In the genomic region with DNA sequence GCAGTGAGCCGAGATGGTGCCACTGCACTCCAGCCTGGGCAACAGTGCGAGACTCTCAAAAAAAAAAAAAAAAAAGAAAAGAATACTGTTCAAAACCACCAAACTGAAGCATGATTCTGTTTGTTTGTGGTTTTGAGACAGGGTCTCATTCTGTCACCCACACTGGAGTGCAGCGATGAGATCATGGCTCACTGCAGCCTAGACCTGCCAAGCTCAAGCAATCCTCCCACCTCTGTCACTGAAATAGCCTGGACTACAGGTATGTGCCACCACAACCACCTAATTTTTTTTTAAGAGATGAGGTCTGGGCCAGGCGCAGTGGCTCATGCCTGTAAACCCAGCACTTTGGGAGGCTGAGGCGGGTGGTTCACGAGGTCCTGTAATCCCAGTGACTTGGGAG, we compare ENCODE assay signal across 20 cellular contexts. TPM values are rescaled to one million over a fixed set of nuclear protein-coding genes. Genes with fewer than 3 reads are reported as not detected.
DNase-seq lines count a peak whose midpoint lies in the region; ATAC-seq and TF ChIP-seq lines count a peak whose summit lies in the region.
"Had no signal": no experiment of that assay in that cellular context is flagged by ENCODE, and none has a peak within 500 bp of the region (broad histone marks: within the 10 kb centered on the region; RNA-seq: fewer than 3 reads in every experiment).

No MANE protein-coding gene starts in this region.

- TF ChIP-seq CTCF in natural killer cell (IDR thresholded peaks at IDR 0.05) (no peak), Loucy (conservative IDR thresholded peaks at IDR 0.05; ENCODE audit: low read length) (no peak)

- H3K79me2 ChIP-seq in Loucy (ENCODE audit: insufficient read depth, low read length), result peaks cover 93% of the 10 kb centered on the region

- H3K4me1 Mint-ChIP-seq in natural killer cell, result peaks cover 21 to 22% of the 10 kb centered on the region in 2 donors
- peaks cover 20 to 21% of the 10 kb centered on the region in 2 donors for H3K4me1 Mint-ChIP-seq in natural killer cell treated with Interleukin-12 subunit alpha and Interleukin-12 subunit beta and Interleukin-15 and Interleukin-18, amount 100 ng/mL, for 72 hours (ENCODE audit: low read depth in 2 of 2)

- no peaks in the 10 kb centered on the region for H3K27me3 Mint-ChIP-seq in natural killer cell (ENCODE audit: low read depth in 2 of 2)
- no peaks in the 10 kb centered on the region for H3K27me3 Mint-ChIP-seq in natural killer cell treated with Interleukin-12 subunit alpha and Interleukin-12 subunit beta and Interleukin-15 and Interleukin-18, amount 100 ng/mL, for 72 hours
- H3K27me3 Mint-ChIP-seq: IgD-negative memory B cell had no signal

- peak overlapping the region; percentile 25 for H3K9ac ChIP-seq in Loucy (ENCODE audit: low read depth, low read length, poor library complexity, severe bottlenecking)

- no peaks in the 10 kb centered on the region for H3K9me3 Mint-ChIP-seq in natural killer cell
- H3K9me3 Mint-ChIP-seq in natural killer cell treated with Interleukin-12 subunit alpha and Interleukin-12 subunit beta and Interleukin-15 and Interleukin-18, amount 100 ng/mL, for 72 hours, result no peaks in the 10 kb centered on the region
- H3K9me3 Mint-ChIP-seq: CD14-positive monocyte, IgD-negative memory B cell had no signal

- H3K27ac Mint-ChIP-seq in natural killer cell, result peak overlapping the region; percentile 9 to 38
- H3K27ac Mint-ChIP-seq in natural killer cell treated with Interleukin-12 subunit alpha and Interleukin-12 subunit beta and Interleukin-15 and Interleukin-18, amount 100 ng/mL, for 72 hours, result no peak overlapping the region

- intact Hi-C loops in natural killer cell (cut with micrococcal nuclease), result no loop called here
- intact Hi-C loops in right cardiac atrium (cut with DNase I), result loop anchor here in 2 of 4 donors (10.0 kb wide), 2 partner anchors 64 to 114 kb away; no protein-coding TSS in a partner anchor

- no peak for TF ChIP-seq POLR2A in GM18505 (IDR thresholded peaks at IDR 0.05; ENCODE audit: borderline replicate concordance, extremely low read depth, insufficient read depth, insufficient read length)

- ATAC-seq in natural killer cell (no peak), GM18505 (IDR thresholded peaks at IDR 0.05; ENCODE audit: unreplicated experiment) (no peak), right cardiac atrium (no peak), HG02759 (IDR thresholded peaks at IDR 0.05; ENCODE audit: unreplicated experiment) (no peak)
- ATAC-seq in natural killer cell treated with Interleukin-12 subunit alpha and Interleukin-12 subunit beta and Interleukin-15 and Interleukin-18, amount 100 ng/mL, for 72 hours, result no peak
- ATAC-seq: PC-3 had no signal

- H3K4me3 Mint-ChIP-seq in natural killer cell, result no peak overlapping the region
- no peak overlapping the region for H3K4me3 Mint-ChIP-seq in natural killer cell treated with Interleukin-12 subunit alpha and Interleukin-12 subunit beta and Interleukin-15 and Interleukin-18, amount 100 ng/mL, for 72 hours
- H3K4me3 Mint-ChIP-seq: CD14-positive monocyte had no signal

- H3K9me2 ChIP-seq in Loucy (replicated peaks; ENCODE audit: low read depth, low read length), result no peaks in the 10 kb centered on the region

- no peaks in the 10 kb centered on the region for H3F3A ChIP-seq in Loucy (ENCODE audit: low read depth)

- H3K36me3 ChIP-seq in Loucy (ENCODE audit: insufficient read depth, low read length), result peaks cover 40% of the 10 kb centered on the region; the same call in 1 of the 2 replicates

- H3K36me3 Mint-ChIP-seq in natural killer cell, result peaks cover 5% of the 10 kb centered on the region
- H3K36me3 Mint-ChIP-seq in natural killer cell treated with Interleukin-12 subunit alpha and Interleukin-12 subunit beta and Interleukin-15 and Interleukin-18, amount 100 ng/mL, for 72 hours, result peaks cover 18% of the 10 kb centered on the region
- H3K36me3 Mint-ChIP-seq: IgD-negative memory B cell had no signal

- H3K9me3 ChIP-seq in Loucy (ENCODE audit: insufficient read depth, low read depth, low read length), result no peaks in the 10 kb centered on the region
- H3K9me3 ChIP-seq in right cardiac atrium (ENCODE audit: control insufficient read depth, low read length), result no peaks in the 10 kb centered on the region

- H4K20me1 ChIP-seq in Loucy (ENCODE audit: insufficient read depth, low read length, poor library complexity, severe bottlenecking), result peaks cover 81% of the 10 kb centered on the region

- peaks cover 7% of the 10 kb centered on the region for H3K27me3 ChIP-seq in Loucy (ENCODE audit: insufficient read depth, low read length, poor library complexity, severe bottlenecking)
- H3K27me3 ChIP-seq in right cardiac atrium (ENCODE audit: control insufficient read depth, insufficient read depth), result no peaks in the 10 kb centered on the region

- H3K4me1 ChIP-seq in Loucy (ENCODE audit: insufficient read depth, low read length, poor library complexity, severe bottlenecking), result peaks cover 23% of the 10 kb centered on the region
- H3K4me1 ChIP-seq in right cardiac atrium (ENCODE audit: control insufficient read depth, insufficient read depth, low read length), result no peaks in the 10 kb centered on the region

- DNase-seq in natural killer cell (no peak), glomerular visceral epithelial cell (ENCODE audit: extremely low spot score) (peak; percentile 25), right cardiac atrium (no peak)
- no peak for DNase-seq in natural killer cell treated with Interleukin-12 subunit alpha and Interleukin-12 subunit beta and Interleukin-15 and Interleukin-18, amount 100 ng/mL, for 72 hours (ENCODE audit: low spot score)
- DNase-seq: ACHN, DMS79, HCEC 1CT, Kasumi-1, MM.1S, NCI-H1105, NCI-H2081 treated with DMSO at 0.1 percent for 48 hours, NCI-H510A, NCI-H748 treated with DMSO at 0.1 percent for 48 hours, PC-3, RPMI8226 had no signal

- H3K4me2 ChIP-seq in Loucy (ENCODE audit: low read depth, low read length, poor library complexity, severe bottlenecking), result peak overlapping the region; percentile 84

- H3K27ac ChIP-seq in right cardiac atrium (ENCODE audit: low read length), result no peak overlapping the region

- H2AFZ ChIP-seq in Loucy (ENCODE audit: low read length), result no peak overlapping the region

- WGBS in right cardiac atrium, result 93% methylated on average over 6 of the region's 6 CpGs

- peak overlapping the region; percentile 88 for H3K4me3 ChIP-seq in Loucy (ENCODE audit: low read length, poor library complexity, severe bottlenecking)
- H3K4me3 ChIP-seq in right cardiac atrium (ENCODE audit: low read length), result no peak overlapping the region

RNA-seq across cellular contexts. Expression of a gene that starts 4.3 kb away (rescaled TPM):
- total RNA-seq in natural killer cell (100 to 1,000 TPM; 240 to 294 (median 250) TPM), right cardiac atrium (100 to 1,000 TPM; 249 to 272 (median 257) TPM)
- total RNA-seq in natural killer cell treated with Interleukin-12 subunit alpha and Interleukin-12 subunit beta and Interleukin-15 and Interleukin-18, amount 100 ng/mL, for 72 hours, result 100 to 1,000 TPM; 332 to 497 TPM
- polyA plus RNA-seq in right cardiac atrium, result 99.1 TPM

RNA-seq across cellular contexts. Expression of a gene that starts 24.1 kb away (rescaled TPM):
- total RNA-seq in natural killer cell (10 to 100 TPM; 45.0 to 54.8 (median 50.5) TPM), right cardiac atrium (10 to 100 TPM; 11.7 to 22.3 (median 17.9) TPM)
- total RNA-seq in natural killer cell treated with Interleukin-12 subunit alpha and Interleukin-12 subunit beta and Interleukin-15 and Interleukin-18, amount 100 ng/mL, for 72 hours, result 100 to 1,000 TPM; 219 to 351 TPM
- 40.5 TPM for polyA plus RNA-seq in right cardiac atrium

RNA-seq across cellular contexts. Expression of a gene that starts 27.0 kb away (rescaled TPM):
- total RNA-seq in natural killer cell (10 to 100 TPM; 71.1 to 78.1 (median 77.0) TPM), right cardiac atrium (10 to 100 TPM; 31.3 to 36.1 (median 34.2) TPM)
- total RNA-seq in natural killer cell treated with Interleukin-12 subunit alpha and Interleukin-12 subunit beta and Interleukin-15 and Interleukin-18, amount 100 ng/mL, for 72 hours, result 100 to 1,000 TPM in 1 of 2 donors, 10 to 100 TPM in 1; 94.1 to 202 TPM
- 16.3 TPM for polyA plus RNA-seq in right cardiac atrium

RNA-seq across cellular contexts. Expression of a gene that starts 46.9 kb away (rescaled TPM):
- total RNA-seq in natural killer cell (10 to 100 TPM; 58.1 to 67.4 (median 61.2) TPM), right cardiac atrium (10 to 100 TPM; 29.1 to 35.9 (median 33.3) TPM)
- 10 to 100 TPM; 76.9 to 87.9 TPM for total RNA-seq in natural killer cell treated with Interleukin-12 subunit alpha and Interleukin-12 subunit beta and Interleukin-15 and Interleukin-18, amount 100 ng/mL, for 72 hours
- 37.5 TPM for polyA plus RNA-seq in right cardiac atrium

Comparison
In these comparisons a context has a peak if more than half of its experiments do, and no peak if none do; other contexts are left out.
1. H3K27ac Mint-ChIP-seq: peak in natural killer cell (2 of 2); none in natural killer cell treated with Interleukin-12 subunit alpha and Interleukin-12 subunit beta and Interleukin-15 and Interleukin-18, amount 100 ng/mL, for 72 hours (0 of 2).